ENCODE assay signal across 18 cellular contexts in genomic region chr17:17018021-17018441, GRCh38. TPM values are rescaled to one million over a fixed set of nuclear protein-coding genes. Genes with fewer than 3 reads are reported as not detected.
DNase-seq lines count a peak whose midpoint lies in the region; ATAC-seq and TF ChIP-seq lines count a peak whose summit lies in the region.
"Had no signal": no experiment of that assay in that cellular context is flagged by ENCODE, and none has a peak within 500 bp of the region (broad histone marks: within the 10 kb centered on the region; RNA-seq: fewer than 3 reads in every experiment).

No MANE protein-coding gene starts in this region.

- ATAC-seq in HG03521 (IDR thresholded peaks at IDR 0.05; ENCODE audit: unreplicated experiment), result no peak
- ATAC-seq: left cardiac atrium had no signal

- H3K27me3 ChIP-seq in thyroid gland, result no peaks in the 10 kb centered on the region
- no peaks in the 10 kb centered on the region for H3K27me3 ChIP-seq in transverse colon
- H3K27me3 ChIP-seq: adrenal gland, esophagus muscularis mucosa, SJSA1 had no signal

- H3K4me3 ChIP-seq in thyroid gland (replicated peaks in 1 of 3) (no peak overlapping the region), transverse colon (no peak overlapping the region)
- H3K4me3 ChIP-seq: adrenal gland, esophagus muscularis mucosa, SJSA1, skin epidermis had no signal

- H3K4me3 Mint-ChIP-seq in activated naive CD8-positive, alpha-beta T cell, result no peak overlapping the region
- no peak overlapping the region for H3K4me3 Mint-ChIP-seq in activated naive CD8-positive, alpha-beta T cell treated with anti-CD3 and anti-CD28 coated beads for 36 hours
- H3K4me3 Mint-ChIP-seq in mesothelial cell of epicardium (no peak overlapping the region), HFFc6 (no peak overlapping the region)

- no peaks in the 10 kb centered on the region for H3K36me3 Mint-ChIP-seq in activated naive CD8-positive, alpha-beta T cell
- no peaks in the 10 kb centered on the region for H3K36me3 Mint-ChIP-seq in activated naive CD8-positive, alpha-beta T cell treated with anti-CD3 and anti-CD28 coated beads for 36 hours
- H3K36me3 Mint-ChIP-seq in mesothelial cell of epicardium (no peaks in the 10 kb centered on the region), HFFc6 (ENCODE audit: low read depth) (0 out of 2 replicates have a peak, but pooled peaks cover 3% of the 10 kb centered on the region)

- H3K4me1 ChIP-seq in thyroid gland (peaks cover 25 to 45% of the 10 kb centered on the region in 2 donors), transverse colon (peaks cover 5 to 16% (median 11%) of the 10 kb centered on the region in 4 donors)
- H3K4me1 ChIP-seq: adrenal gland had no signal

- no peak for TF ChIP-seq CTCF in VCaP (conservative IDR thresholded peaks at IDR 0.05)
- TF ChIP-seq CTCF in mesothelial cell of epicardium (IDR thresholded peaks at IDR 0.05; ENCODE audit: unreplicated experiment), result no peak
- TF ChIP-seq CTCF in thyroid gland (IDR thresholded peaks at IDR 0.05), result no peak
- no peak for TF ChIP-seq CTCF in HFFc6 (IDR thresholded peaks at IDR 0.05)
- no peak for TF ChIP-seq CTCF in transverse colon (IDR thresholded peaks at IDR 0.05)

- H3K4me1 Mint-ChIP-seq in activated naive CD8-positive, alpha-beta T cell (ENCODE audit: low read depth), result peaks cover 24% of the 10 kb centered on the region
- peaks cover 18% of the 10 kb centered on the region for H3K4me1 Mint-ChIP-seq in activated naive CD8-positive, alpha-beta T cell treated with anti-CD3 and anti-CD28 coated beads for 36 hours
- H3K4me1 Mint-ChIP-seq in mesothelial cell of epicardium, result peaks cover 24% of the 10 kb centered on the region
- peaks cover 6% of the 10 kb centered on the region for H3K4me1 Mint-ChIP-seq in HFFc6 (ENCODE audit: low read depth)

- H3K27ac ChIP-seq in VCaP, result peak overlapping the region; percentile 84
- H3K27ac ChIP-seq in thyroid gland, result peak overlapping the region; percentile 75 to 99 (median 84)
- H3K27ac ChIP-seq in transverse colon, result no peak overlapping the region
- H3K27ac ChIP-seq: adrenal gland, esophagus muscularis mucosa, SJSA1 had no signal

- intact Hi-C loops in thyroid gland (cut with DNase I) (no loop called here), transverse colon (cut with DNase I; ENCODE audit: low total_unique reads) (no loop called here)

- no peak for DNase-seq in activated naive CD8-positive, alpha-beta T cell treated with anti-CD3 and anti-CD28 coated beads for 36 hours
- DNase-seq in mesothelial cell of epicardium (ENCODE audit: low spot score in 2 of 2, unreplicated experiment in 2 of 2) (no peak), thyroid gland (peak in 1 of 2 donors; percentile 48), HFFc6 (no peak), transverse colon (no peak)
- DNase-seq: EL, head of caudate nucleus, left cardiac atrium, NCI-H1092, NCI-H2227 treated with DMSO at 0.1 percent for 48 hours had no signal

- H3K9me3 ChIP-seq in thyroid gland (no peaks in the 10 kb centered on the region), transverse colon (no peaks in the 10 kb centered on the region)
- H3K9me3 ChIP-seq: adrenal gland, esophagus muscularis mucosa, SJSA1 had no signal

- WGBS in thyroid gland, 2 donors, result 58 to 67% methylated on average over 8 to 11 of the region's 11 CpGs
- WGBS in transverse colon (ENCODE audit: low coverage in 1 of 2), 2 donors, result 91 to 100% methylated on average over 2 to 11 of the region's 11 CpGs

- H3K27ac Mint-ChIP-seq in activated naive CD8-positive, alpha-beta T cell, result peak overlapping the region; percentile 61
- no peak overlapping the region for H3K27ac Mint-ChIP-seq in activated naive CD8-positive, alpha-beta T cell treated with anti-CD3 and anti-CD28 coated beads for 36 hours
- H3K27ac Mint-ChIP-seq in mesothelial cell of epicardium (peak overlapping the region; percentile 66), HFFc6 (no peak overlapping the region)

- no peaks in the 10 kb centered on the region for H3K9me3 Mint-ChIP-seq in activated naive CD8-positive, alpha-beta T cell (ENCODE audit: low read depth)
- no peaks in the 10 kb centered on the region for H3K9me3 Mint-ChIP-seq in activated naive CD8-positive, alpha-beta T cell treated with anti-CD3 and anti-CD28 coated beads for 36 hours
- H3K9me3 Mint-ChIP-seq in mesothelial cell of epicardium, result peaks cover 6% of the 10 kb centered on the region
- H3K9me3 Mint-ChIP-seq in HFFc6, result peaks cover 3% of the 10 kb centered on the region; the same call in 1 of the 2 replicates

- TF ChIP-seq POLR2A in thyroid gland (IDR thresholded peaks at IDR 0.05), result no peak
- no peak for TF ChIP-seq POLR2A in transverse colon (IDR thresholded peaks at IDR 0.05)

- in situ Hi-C loops in transverse colon (cut with MboI; ENCODE audit: low pct_ligation_motif_present in 1 of 4, low pct_unique_long_range_greater_than_20kb in 1 of 4, low sequenced_read_pairs in 3 of 4), result loop anchor here in 3 of 4 donors (25.0 kb wide), 2 partner anchors 119 to 294 kb away; partner anchors contain the start of gene NT5M (in 2 of the 3)

- H3K36me3 ChIP-seq in thyroid gland, result no peaks in the 10 kb centered on the region
- no peaks in the 10 kb centered on the region for H3K36me3 ChIP-seq in transverse colon
- H3K36me3 ChIP-seq: adrenal gland, esophagus muscularis mucosa, SJSA1 had no signal

- no peaks in the 10 kb centered on the region for H3K27me3 Mint-ChIP-seq in activated naive CD8-positive, alpha-beta T cell
- no peaks in the 10 kb centered on the region for H3K27me3 Mint-ChIP-seq in activated naive CD8-positive, alpha-beta T cell treated with anti-CD3 and anti-CD28 coated beads for 36 hours
- no peaks in the 10 kb centered on the region for H3K27me3 Mint-ChIP-seq in mesothelial cell of epicardium (ENCODE audit: low read depth)
- peaks cover 1% of the 10 kb centered on the region for H3K27me3 Mint-ChIP-seq in HFFc6 (ENCODE audit: insufficient read depth)

- TF ChIP-seq EP300 in transverse colon (IDR thresholded peaks at IDR 0.05; ENCODE audit: low read depth), result no peak

RNA-seq across cellular contexts. Expression of gene MPRIP, which starts 24.2 kb away (rescaled TPM):
- 100 to 1,000 TPM; 130 to 143 TPM for total RNA-seq in activated naive CD8-positive, alpha-beta T cell treated with anti-CD3 and anti-CD28 coated beads for 36 hours
- total RNA-seq in mesothelial cell of epicardium (224 to 228 TPM (median 225 TPM) in 3 replicates), thyroid gland (100 to 1,000 TPM; 130 to 244 (median 155) TPM), transverse colon (100 to 1,000 TPM; 124 to 368 (median 158) TPM)
- 100 to 1,000 TPM; 350 to 409 (median 372) TPM for total RNA-seq in HFFc6 (2021; fragmentation: NEBNext Ultra II Directional; extraction: Animal tissue kit (Norgen Biotek cat#: 25700))

RNA-seq across cellular contexts. Expression of gene TNFRSF13B, which starts 46.1 kb away (rescaled TPM):
- total RNA-seq in activated naive CD8-positive, alpha-beta T cell treated with anti-CD3 and anti-CD28 coated beads for 36 hours, result under 1 TPM; 0.31 to 0.52 TPM
- total RNA-seq in mesothelial cell of epicardium (not detected in 3 replicates), thyroid gland (not detected), transverse colon (1 to 10 TPM in 1 of 4 donors, not detected in 3; 9.2 TPM)
- total RNA-seq in HFFc6 (2021; fragmentation: NEBNext Ultra II Directional; extraction: Animal tissue kit (Norgen Biotek cat#: 25700)), result not detected
- total RNA-seq: adrenal gland, left cardiac atrium, SJSA1, temporal lobe had no signal

Comparison
In these comparisons a context has a peak if more than half of its experiments do, and no peak if none do; other contexts are left out.
1. H3K27ac Mint-ChIP-seq: peak in activated naive CD8-positive, alpha-beta T cell (single experiment) and mesothelial cell of epicardium (single experiment); none in activated naive CD8-positive, alpha-beta T cell treated with anti-CD3 and anti-CD28 coated beads for 36 hours (single experiment) and HFFc6 (single experiment).
2. H3K27ac ChIP-seq: peak in VCaP (single experiment) and thyroid gland (3 of 3); none in transverse colon (0 of 4).